Comparison of ENCODE assay signal across 1 cellular context in the genomic region with DNA sequence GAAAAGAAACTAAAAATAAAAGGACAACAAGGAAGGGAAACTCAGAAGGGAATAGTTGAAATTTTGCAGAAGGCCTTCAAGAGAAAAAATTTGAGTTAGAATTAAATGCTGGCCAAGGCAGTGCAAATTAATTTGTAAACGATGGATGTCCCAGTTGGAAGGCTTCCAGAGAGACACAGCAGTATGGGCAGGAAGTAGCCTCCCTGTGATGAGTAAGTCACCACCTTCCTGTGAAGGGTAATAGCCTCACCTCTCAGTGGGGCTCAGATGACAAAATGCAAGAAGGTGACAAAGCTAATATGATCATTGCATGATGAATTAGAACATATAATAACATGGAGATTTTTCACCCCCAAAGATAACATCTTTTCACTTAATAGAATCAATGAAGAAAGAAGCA.
TF ChIP-seq lines count a peak whose summit lies in the region.

No MANE protein-coding gene starts in this region.

TF ChIP-seq in endothelial cell of umbilical vein, 7 proteins besides CTCF, POLR2A, EP300 and RAD21 (continued from another document):
- no peak for TF ChIP-seq EZH2 (IDR thresholded peaks at IDR 0.05; ENCODE audit: borderline replicate concordance, low read depth, low read length, severe bottlenecking)
